Comparison of ENCODE assay signal across 8 cellular contexts in genomic region chr1:107750364-107750959, GRCh38.
DNase-seq lines count a peak whose midpoint lies in the region; TF ChIP-seq lines count a peak whose summit lies in the region.

No MANE protein-coding gene starts in this region.

- peak; percentile 74 for DNase-seq in activated CD4-positive, alpha-beta T cell treated with anti-CD3 and anti-CD28 coated beads for 48 hours
- no peak for DNase-seq in activated CD4-positive, alpha-beta T cell treated with anti-CD3 and anti-CD28 coated beads for 1 hour
- DNase-seq in NOMO-1 (lab: John Stamatoyannopoulos, UW; ENCODE audit: unreplicated experiment in 2 of 2) = peak; percentile 32 to 77
- peak; percentile 79 for DNase-seq in astrocyte of the hippocampus (ENCODE audit: low read depth, low spot score)
- DNase-seq in islet precursor cell = peak; percentile 74
- DNase-seq in stimulated activated CD4-positive, alpha-beta T cell treated with anti-CD3 and anti-CD28 coated beads, TNF-alpha, amount 100 ng/mL, for 48 hours (ENCODE audit: low read depth in 3 of 3) = peak; percentile 12 to 40 (median 14)
- DNase-seq in effector CD4-positive, alpha-beta T cell = no peak

- TF ChIP-seq EP300 in Ishikawa (IDR thresholded peaks at IDR 0.05; ENCODE audit: borderline replicate concordance) = no peak

- peak; percentile 86 for TF ChIP-seq RAD21 in Ishikawa (IDR thresholded peaks at IDR 0.05; ENCODE audit: low read depth)

TF ChIP-seq in Ishikawa, 13 proteins besides CTCF, POLR2A, EP300 and RAD21:
- no peak for TF ChIP-seq NFIC (IDR thresholded peaks at IDR 0.05)
- TF ChIP-seq, protein P1, sequence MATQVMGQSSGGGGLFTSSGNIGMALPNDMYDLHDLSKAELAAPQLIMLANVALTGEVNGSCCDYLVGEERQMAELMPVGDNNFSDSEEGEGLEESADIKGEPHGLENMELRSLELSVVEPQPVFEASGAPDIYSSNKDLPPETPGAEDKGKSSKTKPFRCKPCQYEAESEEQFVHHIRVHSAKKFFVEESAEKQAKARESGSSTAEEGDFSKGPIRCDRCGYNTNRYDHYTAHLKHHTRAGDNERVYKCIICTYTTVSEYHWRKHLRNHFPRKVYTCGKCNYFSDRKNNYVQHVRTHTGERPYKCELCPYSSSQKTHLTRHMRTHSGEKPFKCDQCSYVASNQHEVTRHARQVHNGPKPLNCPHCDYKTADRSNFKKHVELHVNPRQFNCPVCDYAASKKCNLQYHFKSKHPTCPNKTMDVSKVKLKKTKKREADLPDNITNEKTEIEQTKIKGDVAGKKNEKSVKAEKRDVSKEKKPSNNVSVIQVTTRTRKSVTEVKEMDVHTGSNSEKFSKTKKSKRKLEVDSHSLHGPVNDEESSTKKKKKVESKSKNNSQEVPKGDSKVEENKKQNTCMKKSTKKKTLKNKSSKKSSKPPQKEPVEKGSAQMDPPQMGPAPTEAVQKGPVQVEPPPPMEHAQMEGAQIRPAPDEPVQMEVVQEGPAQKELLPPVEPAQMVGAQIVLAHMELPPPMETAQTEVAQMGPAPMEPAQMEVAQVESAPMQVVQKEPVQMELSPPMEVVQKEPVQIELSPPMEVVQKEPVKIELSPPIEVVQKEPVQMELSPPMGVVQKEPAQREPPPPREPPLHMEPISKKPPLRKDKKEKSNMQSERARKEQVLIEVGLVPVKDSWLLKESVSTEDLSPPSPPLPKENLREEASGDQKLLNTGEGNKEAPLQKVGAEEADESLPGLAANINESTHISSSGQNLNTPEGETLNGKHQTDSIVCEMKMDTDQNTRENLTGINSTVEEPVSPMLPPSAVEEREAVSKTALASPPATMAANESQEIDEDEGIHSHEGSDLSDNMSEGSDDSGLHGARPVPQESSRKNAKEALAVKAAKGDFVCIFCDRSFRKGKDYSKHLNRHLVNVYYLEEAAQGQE (IDR thresholded peaks at IDR 0.05; ENCODE audit: low read depth) = no peak
- no peak for TF ChIP-seq TAF1 (IDR thresholded peaks at IDR 0.05; ENCODE audit: low read depth)
TF ChIP-seq in Ishikawa: peak in this region for 0.

Comparison
In these comparisons a context has a peak if more than half of its experiments do, and no peak if none do; other contexts are left out.
1. DNase-seq: peak in activated CD4-positive, alpha-beta T cell treated with anti-CD3 and anti-CD28 coated beads for 48 hours (single experiment), NOMO-1 (2 of 2), astrocyte of the hippocampus (single experiment), islet precursor cell (single experiment) and stimulated activated CD4-positive, alpha-beta T cell treated with anti-CD3 and anti-CD28 coated beads, TNF-alpha, amount 100 ng/mL, for 48 hours (3 of 3); none in activated CD4-positive, alpha-beta T cell treated with anti-CD3 and anti-CD28 coated beads for 1 hour (single experiment) and effector CD4-positive, alpha-beta T cell (single experiment).